ENCODE assay signal across 33 cellular contexts in genomic region chr3:45905755-45906154, GRCh38. TPM values are rescaled to one million over a fixed set of nuclear protein-coding genes. Genes with fewer than 3 reads are reported as not detected.
"Had no signal": no experiment of that assay in that cellular context is flagged by ENCODE, and none has a peak within 500 bp of the region (broad histone marks: within the 10 kb centered on the region; RNA-seq: fewer than 3 reads in every experiment).

No MANE protein-coding gene starts in this region.

- H3K27me3 Mint-ChIP-seq: dendritic cell treated with granulocyte-macrophage colony-stimulating factor and Interleukin-4, amounts not matched to agents 40 ng/mL and 50 ng/mL, for 4 days; effector memory CD8-positive, alpha-beta T cell; naive B cell had no signal

- H3K27me3 ChIP-seq: colonic mucosa, esophagus squamous epithelium, gastrocnemius medialis, heart right ventricle, left lung had no signal

- H3K27ac ChIP-seq: colonic mucosa, epithelial cell of prostate, esophagus squamous epithelium, gastrocnemius medialis, heart right ventricle, left lung, lower lobe of right lung had no signal

- ATAC-seq: esophagus mucosa, gastrocnemius medialis, heart right ventricle, left cardiac atrium, left lung, left ventricle myocardium superior, lower lobe of right lung, mucosa of descending colon had no signal

- H3K36me3 Mint-ChIP-seq: mesothelial cell of epicardium had no signal

- FAIRE-seq: endometrium had no signal

- H3K4me3 Mint-ChIP-seq: dendritic cell treated with granulocyte-macrophage colony-stimulating factor and Interleukin-4, amounts not matched to agents 40 ng/mL and 50 ng/mL, for 4 days; effector memory CD8-positive, alpha-beta T cell; endodermal cell; mesothelial cell of epicardium; naive thymus-derived CD8-positive, alpha-beta T cell had no signal

- H3K27ac Mint-ChIP-seq: dendritic cell treated with granulocyte-macrophage colony-stimulating factor and Interleukin-4, amounts not matched to agents 40 ng/mL and 50 ng/mL, for 4 days; effector memory CD8-positive, alpha-beta T cell; endodermal cell; mesothelial cell of epicardium had no signal

- DNase-seq: colonic mucosa; cortex of kidney; effector CD8-positive, alpha-beta T cell; effector memory CD8-positive, alpha-beta T cell; endodermal cell; erythroblast; esophagus squamous epithelium; foreskin fibroblast; foreskin melanocyte; gastrocnemius medialis; glutamatergic neuron; heart right ventricle; hippocampal formation; left cardiac atrium; left lung; left ventricle myocardium superior; lower lobe of right lung; mesenchymal stem cell; mucosa of descending colon; naive thymus-derived CD8-positive, alpha-beta T cell had no signal

- H3K4me1 ChIP-seq: colonic mucosa, left lung, lower lobe of right lung had no signal

- H3K9me3 ChIP-seq: colonic mucosa, esophagus squamous epithelium, gastrocnemius medialis, heart right ventricle, left lung, lower lobe of right lung, mucosa of descending colon had no signal

- H3K36me3 ChIP-seq: colonic mucosa, esophagus squamous epithelium, heart right ventricle, left lung, lower lobe of right lung had no signal

- H3K9me3 Mint-ChIP-seq: dendritic cell treated with granulocyte-macrophage colony-stimulating factor and Interleukin-4, amounts not matched to agents 40 ng/mL and 50 ng/mL, for 4 days; effector memory CD8-positive, alpha-beta T cell; endodermal cell; mesothelial cell of epicardium had no signal

- H3K4me3 ChIP-seq: colonic mucosa, esophagus squamous epithelium, gastrocnemius medialis, heart right ventricle, left lung, lower lobe of right lung, mucosa of descending colon had no signal

- H3K4me1 Mint-ChIP-seq: endodermal cell, mesothelial cell of epicardium had no signal

RNA-seq across cellular contexts. Expression of gene CCR9, which starts 19.4 kb away (rescaled TPM):
- total RNA-seq: dermis microvascular lymphatic vessel endothelial cell, endodermal cell, esophagus mucosa, esophagus squamous epithelium, glomerular endothelial cell, heart right ventricle, kidney epithelial cell, left cardiac atrium, left ventricle myocardium superior, lower lobe of right lung, lung microvascular endothelial cell, mesenteric fat pad, mesothelial cell of epicardium, myocyte had no signal
- polyA plus RNA-seq: heart right ventricle, keratinocyte had no signal

RNA-seq across cellular contexts. Expression of gene CXCR6, which starts 37.5 kb away (rescaled TPM):
- total RNA-seq: dermis microvascular lymphatic vessel endothelial cell, endodermal cell, glomerular endothelial cell, kidney epithelial cell, lung microvascular endothelial cell, mesothelial cell of epicardium, myocyte had no signal
- polyA plus RNA-seq: keratinocyte had no signal
